ENCODE assay signal across 1 cellular context in genomic region chr14:31329876-31330521, GRCh38.
TF ChIP-seq lines count a peak whose summit lies in the region.

No MANE protein-coding gene starts in this region.

TF ChIP-seq in HepG2, 621 proteins besides CTCF, POLR2A, EP300 and RAD21 (continued from another document):
- TF ChIP-seq ZNF687 (CRISPR knock-in tag; IDR thresholded peaks at IDR 0.05) (0 out of 2 replicates have a peak, but pooled peaks have one; percentile 30), ZMYM4 (CRISPR knock-in tag; IDR thresholded peaks at IDR 0.05) (peak; percentile 49; the same call in 1 of the 2 replicates), POGZ (CRISPR knock-in tag; IDR thresholded peaks at IDR 0.05) (peak; percentile 55; the same call in 1 of the 2 replicates), KDM5B (CRISPR knock-in tag; IDR thresholded peaks at IDR 0.05; ENCODE audit: borderline replicate concordance) (peak; percentile 40; the same call in 1 of the 2 replicates), DZIP1 (CRISPR knock-in tag; IDR thresholded peaks at IDR 0.05) (peak; percentile 57; the same call in 1 of the 2 replicates), ZNF607 (CRISPR knock-in tag; IDR thresholded peaks at IDR 0.05; ENCODE audit: borderline replicate concordance) (peak; percentile 20; the same call in 1 of the 2 replicates), ZNF776 (CRISPR knock-in tag; IDR thresholded peaks at IDR 0.05) (peak; percentile 57; the same call in 1 of the 2 replicates), ZNF746 (CRISPR knock-in tag; IDR thresholded peaks at IDR 0.05) (0 out of 2 replicates have a peak, but pooled peaks have one; percentile 30), NR0B2 (CRISPR knock-in tag; IDR thresholded peaks at IDR 0.05) (peak; percentile 62; the same call in 1 of the 2 replicates), TOPORS (CRISPR knock-in tag; IDR thresholded peaks at IDR 0.05) (0 out of 2 replicates have a peak, but pooled peaks have one; percentile 68), ZNF550 (CRISPR knock-in tag; IDR thresholded peaks at IDR 0.05; ENCODE audit: borderline replicate concordance) (peak; percentile 98), ZKSCAN1 (IDR thresholded peaks at IDR 0.05; ENCODE audit: low read length) (peak; percentile 46; the same call in 1 of the 2 replicates), HIVEP1 (CRISPR knock-in tag; IDR thresholded peaks at IDR 0.05) (0 out of 2 replicates have a peak, but pooled peaks have one; percentile 46), MED8 (CRISPR knock-in tag; IDR thresholded peaks at IDR 0.05; ENCODE audit: insufficient replicate concordance) (peak; percentile 47), MTA1 (CRISPR knock-in tag; IDR thresholded peaks at IDR 0.05; ENCODE audit: borderline replicate concordance) (0 out of 2 replicates have a peak, but pooled peaks have one; percentile 60), CBX1 (IDR thresholded peaks at IDR 0.05; ENCODE audit: low read depth) (peak; percentile 78), HDAC2 (CRISPR knock-in tag; IDR thresholded peaks at IDR 0.05) (0 out of 2 replicates have a peak, but pooled peaks have one; percentile 10), ZBTB37 (CRISPR knock-in tag; IDR thresholded peaks at IDR 0.05) (0 out of 2 replicates have a peak, but pooled peaks have one; percentile 35), MED13 (CRISPR knock-in tag; IDR thresholded peaks at IDR 0.05) (0 out of 2 replicates have a peak, but pooled peaks have one; percentile 8), ZNF280B (CRISPR knock-in tag; IDR thresholded peaks at IDR 0.05; ENCODE audit: borderline replicate concordance) (peak; percentile 98), IRF9 (CRISPR knock-in tag; IDR thresholded peaks at IDR 0.05; ENCODE audit: borderline replicate concordance) (0 out of 2 replicates have a peak, but pooled peaks have one; percentile 20)
